ENCODE assay signal across 12 cellular contexts in genomic region chr12:14390885-14391530, GRCh38. TPM values are rescaled to one million over a fixed set of nuclear protein-coding genes. Genes with fewer than 3 reads are reported as not detected.
DNase-seq lines count a peak whose midpoint lies in the region; ATAC-seq and TF ChIP-seq lines count a peak whose summit lies in the region.
"Had no signal": no experiment of that assay in that cellular context is flagged by ENCODE, and none has a peak within 500 bp of the region (broad histone marks: within the 10 kb centered on the region; RNA-seq: fewer than 3 reads in every experiment).

No MANE protein-coding gene starts in this region.

- H3K79me2 ChIP-seq in DOHH2 (ENCODE audit: control insufficient read depth, low read length) = peaks cover 95% of the 10 kb centered on the region
- peaks cover 8% of the 10 kb centered on the region for H3K79me2 ChIP-seq in trophoblast cell (ENCODE audit: control insufficient read depth, insufficient read depth, low read length, poor library complexity)

- H3K9ac ChIP-seq in trophoblast cell (ENCODE audit: low read length) = no peak overlapping the region

- H2AFZ ChIP-seq in trophoblast cell (ENCODE audit: insufficient read depth, low read length, poor library complexity) = no peak overlapping the region

- H3K36me3 ChIP-seq in DOHH2 (ENCODE audit: control insufficient read depth, low read length) (peaks cover 79% of the 10 kb centered on the region), KOPT-K1 (ENCODE audit: insufficient read depth, low read length) (no peaks in the 10 kb centered on the region), trophoblast cell (ENCODE audit: control insufficient read depth in 1 of 2, insufficient read depth in 2 of 2, low read length in 2 of 2) (peaks cover 0 to 1% of the 10 kb centered on the region in 2 experiments)

- no peak overlapping the region for H2AK5ac ChIP-seq in trophoblast cell (ENCODE audit: low read length)

- H3K9me2 ChIP-seq in DOHH2 (replicated peaks; ENCODE audit: control insufficient read depth, low read length) = no peaks in the 10 kb centered on the region

- H3F3A ChIP-seq in DOHH2 (ENCODE audit: control insufficient read depth, insufficient read depth) = peaks cover 31% of the 10 kb centered on the region

- TF ChIP-seq CTCF in DOHH2 (IDR thresholded peaks at IDR 0.05; ENCODE audit: low read depth, low read length, poor library complexity, severe bottlenecking) (no peak), chondrocyte (IDR thresholded peaks at IDR 0.05) (no peak)

- no peak overlapping the region for H2BK120ac ChIP-seq in trophoblast cell (ENCODE audit: insufficient read depth, low read length, poor library complexity)

- H3K27me3 ChIP-seq in DOHH2 (ENCODE audit: control insufficient read depth, low read length) (no peaks in the 10 kb centered on the region), trophoblast cell (ENCODE audit: insufficient read depth, low read length) (no peaks in the 10 kb centered on the region)
- H3K27me3 ChIP-seq: foreskin keratinocyte had no signal

- H3K27ac ChIP-seq in DOHH2 (ENCODE audit: low read depth, low read length) (no peak overlapping the region), KOPT-K1 (ENCODE audit: low read depth, low read length, poor library complexity, severe bottlenecking) (peak overlapping the region; percentile 51), trophoblast cell (ENCODE audit: low read depth, low read length) (peak overlapping the region; percentile 54)
- H3K27ac ChIP-seq: foreskin keratinocyte had no signal

- no peak overlapping the region for H3K4me3 ChIP-seq in DOHH2 (ENCODE audit: low read length)
- no peak overlapping the region for H3K4me3 ChIP-seq in trophoblast cell (ENCODE audit: low read depth, low read length)

- no peak overlapping the region for H4K12ac ChIP-seq in trophoblast cell (ENCODE audit: low read depth, low read length)

- H3K18ac ChIP-seq in trophoblast cell (ENCODE audit: low read length) = no peak overlapping the region

- peaks cover 6% of the 10 kb centered on the region for H3K9me3 Mint-ChIP-seq in chondrocyte (ENCODE audit: low read depth)

- H4K91ac ChIP-seq in trophoblast cell (ENCODE audit: low read depth, low read length) = no peak overlapping the region

- H3K36me3 Mint-ChIP-seq in chondrocyte (ENCODE audit: low read depth) = peaks cover 7% of the 10 kb centered on the region

- H3K23ac ChIP-seq in trophoblast cell (ENCODE audit: low read length) = no peak overlapping the region

- peaks cover 62% of the 10 kb centered on the region for H3K4me1 Mint-ChIP-seq in chondrocyte (ENCODE audit: low read depth)

- peaks cover 6% of the 10 kb centered on the region for H3K79me1 ChIP-seq in trophoblast cell (ENCODE audit: low read length)

- ATAC-seq in HG02678 (IDR thresholded peaks at IDR 0.05; ENCODE audit: unreplicated experiment) = no peak
- ATAC-seq: foreskin keratinocyte had no signal

- WGBS in trophoblast cell (ENCODE audit: extremely low coverage, insufficient coverage, insufficient read length) = no CpG with 5 or more reads among the region's 3 CpGs

- peaks cover 54% of the 10 kb centered on the region for H3K4me1 ChIP-seq in DOHH2 (ENCODE audit: control insufficient read depth, low read length)
- no peaks in the 10 kb centered on the region for H3K4me1 ChIP-seq in trophoblast cell (ENCODE audit: control insufficient read depth in 1 of 2, insufficient read depth in 2 of 2, low read length in 2 of 2)

- DNase-seq in chondrocyte (ENCODE audit: low spot score) (no peak), trophoblast cell (no peak), NCI-H2029 treated with DMSO at 0.1 percent for 48 hours (lab: John Stamatoyannopoulos, UW) (no peak), NCI-H226 (no peak), SIG-M5 (lab: John Stamatoyannopoulos, UW) (no peak)
- DNase-seq: DMS153; foreskin keratinocyte; NCI-H2227 treated with DMSO at 0.1 percent for 48 hours; stimulated activated CD4-positive, alpha-beta T cell treated with anti-CD3 and anti-CD28 coated beads, Interleukin-1b, Interleukin-23, amount 100 ng/mL, for 48 hours had no signal

- H4K20me1 ChIP-seq in DOHH2 (ENCODE audit: control insufficient read depth, insufficient read depth, low read depth, low read length) = no peaks in the 10 kb centered on the region

- no peak overlapping the region for H3K4me3 Mint-ChIP-seq in chondrocyte (ENCODE audit: unreplicated experiment)

- H3K4me2 ChIP-seq in DOHH2 (ENCODE audit: low read length) (peak overlapping the region; percentile 23), trophoblast cell (ENCODE audit: low read length) (no peak overlapping the region)

- no peak overlapping the region for H2BK12ac ChIP-seq in trophoblast cell (ENCODE audit: low read length)

- no peak overlapping the region for H3K14ac ChIP-seq in trophoblast cell (ENCODE audit: low read length)

- no peak overlapping the region for H4K8ac ChIP-seq in trophoblast cell (ENCODE audit: low read depth, low read length)

- H3K27me3 Mint-ChIP-seq in chondrocyte (ENCODE audit: low read depth) = no peaks in the 10 kb centered on the region

- no peak overlapping the region for H2BK5ac ChIP-seq in trophoblast cell (ENCODE audit: low read depth, low read length, poor library complexity)

- H3K4ac ChIP-seq in trophoblast cell (ENCODE audit: low read depth, low read length) = no peak overlapping the region

- H3K9me3 ChIP-seq in DOHH2 (ENCODE audit: control insufficient read depth, insufficient read depth, low read length) (peaks cover 29% of the 10 kb centered on the region), KOPT-K1 (ENCODE audit: insufficient read depth, low read length, poor library complexity, severe bottlenecking) (peaks cover 6% of the 10 kb centered on the region), trophoblast cell (ENCODE audit: insufficient read depth, low read depth, low read length) (no peaks in the 10 kb centered on the region)

- H3K27ac Mint-ChIP-seq in chondrocyte (ENCODE audit: unreplicated experiment) = peak overlapping the region; percentile 30

RNA-seq across cellular contexts. Expression of gene ATF7IP, which starts 25.5 kb away (rescaled TPM):
- 45.9 to 79.9 TPM (median 50.4 TPM) in 3 replicates for total RNA-seq in chondrocyte
- 39.5 and 42.7 TPM in 2 replicates for polyA plus RNA-seq in trophoblast cell (2013)
